1 cellular context compared by ENCODE assay signal in the genomic region with DNA sequence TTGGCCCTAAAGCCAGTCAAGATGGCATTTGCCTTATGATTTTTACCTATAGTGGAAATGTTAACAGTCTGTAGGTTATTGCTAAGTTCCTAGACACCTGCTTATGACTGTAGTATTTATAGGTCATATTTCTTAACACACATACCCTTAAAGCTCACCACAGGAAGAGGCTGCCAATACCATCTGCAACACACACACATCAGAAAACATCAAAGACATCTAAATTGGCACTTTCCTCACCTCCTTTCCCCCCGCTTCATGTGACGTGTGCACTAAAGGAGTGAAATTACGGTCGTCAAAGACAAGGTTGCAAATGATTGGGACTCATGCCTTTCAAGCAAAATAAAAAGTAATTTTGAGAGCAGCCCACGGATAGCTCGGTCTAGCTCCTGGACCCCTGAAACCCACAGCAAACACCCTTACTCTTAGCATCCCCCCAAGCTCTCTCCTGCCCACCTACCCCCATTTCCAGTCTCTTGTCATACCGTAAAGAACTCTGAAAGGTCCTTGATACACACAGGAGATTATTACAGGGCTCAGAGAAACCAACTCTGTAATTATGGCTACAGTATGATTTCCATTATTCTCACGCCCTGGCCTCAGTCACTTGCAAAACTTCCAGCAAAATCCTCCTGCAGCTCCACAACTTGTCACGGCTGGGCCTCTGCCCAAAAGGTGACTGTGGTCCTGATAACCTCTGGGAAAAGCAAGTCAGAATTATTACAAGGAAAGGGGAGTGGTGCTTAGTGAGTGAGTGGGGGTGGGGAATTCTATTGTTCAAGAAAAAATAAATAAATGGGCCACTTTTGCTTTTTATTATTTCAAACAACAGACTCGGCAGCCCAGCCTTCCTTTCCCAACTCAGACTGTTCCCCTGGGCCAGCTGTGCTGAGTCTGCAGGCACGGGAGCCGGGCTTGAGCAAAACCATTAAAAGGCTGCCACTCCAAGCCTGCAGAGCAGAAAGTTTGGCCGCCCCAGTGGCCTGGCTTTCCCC.
TF ChIP-seq lines count a peak whose summit lies in the region.

No MANE protein-coding gene starts in this region.

TF ChIP-seq in HEK293, 187 proteins besides CTCF, POLR2A, EP300 and RAD21 (continued from another document):
- no peak for TF ChIP-seq ZNF837 (tag by site-specific recombination; IDR thresholded peaks at IDR 0.05)
- no peak for TF ChIP-seq ZNF132 (tag by site-specific recombination; IDR thresholded peaks at IDR 0.05; ENCODE audit: borderline replicate concordance)
- no peak for TF ChIP-seq SALL2 (tag by site-specific recombination; IDR thresholded peaks at IDR 0.05; ENCODE audit: borderline replicate concordance)
- no peak for TF ChIP-seq SCRT2 (tag by site-specific recombination; IDR thresholded peaks at IDR 0.05)
- no peak for TF ChIP-seq ZFP69B (tag by site-specific recombination; IDR thresholded peaks at IDR 0.05)
- TF ChIP-seq, protein P1, sequence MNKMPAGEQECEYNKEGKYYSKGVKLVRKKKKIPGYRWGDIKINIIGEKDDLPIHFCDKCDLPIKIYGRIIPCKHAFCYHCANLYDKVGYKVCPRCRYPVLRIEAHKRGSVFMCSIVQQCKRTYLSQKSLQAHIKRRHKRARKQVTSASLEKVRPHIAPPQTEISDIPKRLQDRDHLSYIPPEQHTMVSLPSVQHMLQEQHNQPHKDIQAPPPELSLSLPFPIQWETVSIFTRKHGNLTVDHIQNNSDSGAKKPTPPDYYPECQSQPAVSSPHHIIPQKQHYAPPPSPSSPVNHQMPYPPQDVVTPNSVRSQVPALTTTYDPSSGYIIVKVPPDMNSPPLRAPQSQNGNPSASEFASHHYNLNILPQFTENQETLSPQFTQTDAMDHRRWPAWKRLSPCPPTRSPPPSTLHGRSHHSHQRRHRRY (tag by site-specific recombination; IDR thresholded peaks at IDR 0.05), result no peak
- no peak for TF ChIP-seq ZNF184 (tag by site-specific recombination; IDR thresholded peaks at IDR 0.05)
- TF ChIP-seq, protein P2, sequence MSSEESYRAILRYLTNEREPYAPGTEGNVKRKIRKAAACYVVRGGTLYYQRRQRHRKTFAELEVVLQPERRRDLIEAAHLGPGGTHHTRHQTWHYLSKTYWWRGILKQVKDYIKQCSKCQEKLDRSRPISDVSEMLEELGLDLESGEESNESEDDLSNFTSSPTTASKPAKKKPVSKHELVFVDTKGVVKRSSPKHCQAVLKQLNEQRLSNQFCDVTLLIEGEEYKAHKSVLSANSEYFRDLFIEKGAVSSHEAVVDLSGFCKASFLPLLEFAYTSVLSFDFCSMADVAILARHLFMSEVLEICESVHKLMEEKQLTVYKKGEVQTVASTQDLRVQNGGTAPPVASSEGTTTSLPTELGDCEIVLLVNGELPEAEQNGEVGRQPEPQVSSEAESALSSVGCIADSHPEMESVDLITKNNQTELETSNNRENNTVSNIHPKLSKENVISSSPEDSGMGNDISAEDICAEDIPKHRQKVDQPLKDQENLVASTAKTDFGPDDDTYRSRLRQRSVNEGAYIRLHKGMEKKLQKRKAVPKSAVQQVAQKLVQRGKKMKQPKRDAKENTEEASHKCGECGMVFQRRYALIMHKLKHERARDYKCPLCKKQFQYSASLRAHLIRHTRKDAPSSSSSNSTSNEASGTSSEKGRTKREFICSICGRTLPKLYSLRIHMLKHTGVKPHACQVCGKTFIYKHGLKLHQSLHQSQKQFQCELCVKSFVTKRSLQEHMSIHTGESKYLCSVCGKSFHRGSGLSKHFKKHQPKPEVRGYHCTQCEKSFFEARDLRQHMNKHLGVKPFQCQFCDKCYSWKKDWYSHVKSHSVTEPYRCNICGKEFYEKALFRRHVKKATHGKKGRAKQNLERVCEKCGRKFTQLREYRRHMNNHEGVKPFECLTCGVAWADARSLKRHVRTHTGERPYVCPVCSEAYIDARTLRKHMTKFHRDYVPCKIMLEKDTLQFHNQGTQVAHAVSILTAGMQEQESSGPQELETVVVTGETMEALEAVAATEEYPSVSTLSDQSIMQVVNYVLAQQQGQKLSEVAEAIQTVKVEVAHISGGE (tag by site-specific recombination; conservative IDR thresholded peaks at IDR 0.05; ENCODE audit: low read depth), result no peak
- TF ChIP-seq ZEB2 (tag by site-specific recombination; IDR thresholded peaks at IDR 0.05), result no peak
- no peak for TF ChIP-seq BCL11A (tag by site-specific recombination; IDR thresholded peaks at IDR 0.05; ENCODE audit: low read depth)
- no peak for TF ChIP-seq ZNF558 (tag by site-specific recombination; IDR thresholded peaks at IDR 0.05)
- TF ChIP-seq, protein P3, sequence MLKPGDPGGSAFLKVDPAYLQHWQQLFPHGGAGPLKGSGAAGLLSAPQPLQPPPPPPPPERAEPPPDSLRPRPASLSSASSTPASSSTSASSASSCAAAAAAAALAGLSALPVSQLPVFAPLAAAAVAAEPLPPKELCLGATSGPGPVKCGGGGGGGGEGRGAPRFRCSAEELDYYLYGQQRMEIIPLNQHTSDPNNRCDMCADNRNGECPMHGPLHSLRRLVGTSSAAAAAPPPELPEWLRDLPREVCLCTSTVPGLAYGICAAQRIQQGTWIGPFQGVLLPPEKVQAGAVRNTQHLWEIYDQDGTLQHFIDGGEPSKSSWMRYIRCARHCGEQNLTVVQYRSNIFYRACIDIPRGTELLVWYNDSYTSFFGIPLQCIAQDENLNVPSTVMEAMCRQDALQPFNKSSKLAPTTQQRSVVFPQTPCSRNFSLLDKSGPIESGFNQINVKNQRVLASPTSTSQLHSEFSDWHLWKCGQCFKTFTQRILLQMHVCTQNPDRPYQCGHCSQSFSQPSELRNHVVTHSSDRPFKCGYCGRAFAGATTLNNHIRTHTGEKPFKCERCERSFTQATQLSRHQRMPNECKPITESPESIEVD (tag by site-specific recombination; IDR thresholded peaks at IDR 0.05), result peak; percentile 86
- TF ChIP-seq ZBTB21 (tag by site-specific recombination; IDR thresholded peaks at IDR 0.05), result no peak
- no peak for TF ChIP-seq OVOL3 (tag by site-specific recombination; IDR thresholded peaks at IDR 0.05)
- peak; percentile 91 for TF ChIP-seq WT1 (tag by site-specific recombination; IDR thresholded peaks at IDR 0.05)
- peak; percentile 66; the same call in 1 of the 2 replicates for TF ChIP-seq OSR2 (tag by site-specific recombination; IDR thresholded peaks at IDR 0.05)
- TF ChIP-seq, protein P4, sequence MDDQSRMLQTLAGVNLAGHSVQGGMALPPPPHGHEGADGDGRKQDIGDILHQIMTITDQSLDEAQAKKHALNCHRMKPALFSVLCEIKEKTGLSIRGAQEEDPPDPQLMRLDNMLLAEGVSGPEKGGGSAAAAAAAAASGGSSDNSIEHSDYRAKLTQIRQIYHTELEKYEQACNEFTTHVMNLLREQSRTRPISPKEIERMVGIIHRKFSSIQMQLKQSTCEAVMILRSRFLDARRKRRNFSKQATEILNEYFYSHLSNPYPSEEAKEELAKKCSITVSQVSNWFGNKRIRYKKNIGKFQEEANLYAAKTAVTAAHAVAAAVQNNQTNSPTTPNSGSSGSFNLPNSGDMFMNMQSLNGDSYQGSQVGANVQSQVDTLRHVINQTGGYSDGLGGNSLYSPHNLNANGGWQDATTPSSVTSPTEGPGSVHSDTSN (CRISPR knock-in tag; IDR thresholded peaks at IDR 0.05), result no peak
- TF ChIP-seq, protein P5, sequence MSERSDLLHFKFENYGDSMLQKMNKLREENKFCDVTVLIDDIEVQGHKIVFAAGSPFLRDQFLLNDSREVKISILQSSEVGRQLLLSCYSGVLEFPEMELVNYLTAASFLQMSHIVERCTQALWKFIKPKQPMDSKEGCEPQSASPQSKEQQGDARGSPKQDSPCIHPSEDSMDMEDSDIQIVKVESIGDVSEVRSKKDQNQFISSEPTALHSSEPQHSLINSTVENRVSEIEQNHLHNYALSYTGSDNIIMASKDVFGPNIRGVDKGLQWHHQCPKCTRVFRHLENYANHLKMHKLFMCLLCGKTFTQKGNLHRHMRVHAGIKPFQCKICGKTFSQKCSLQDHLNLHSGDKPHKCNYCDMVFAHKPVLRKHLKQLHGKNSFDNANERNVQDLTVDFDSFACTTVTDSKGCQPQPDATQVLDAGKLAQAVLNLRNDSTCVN (tag by site-specific recombination; optimal IDR thresholded peaks at IDR 0.05), result no peak
- no peak for TF ChIP-seq KLF8 (tag by site-specific recombination; IDR thresholded peaks at IDR 0.05)
- no peak for TF ChIP-seq ZNF211 (tag by site-specific recombination; IDR thresholded peaks at IDR 0.05; ENCODE audit: low read depth)
- TF ChIP-seq ZBTB8A (tag by site-specific recombination; IDR thresholded peaks at IDR 0.05), result peak; percentile 57
